In genomic region chr7:17934094-17934493, GRCh38 we compare ENCODE assay signal across 1 cellular context.
TF ChIP-seq lines count a peak whose summit lies in the region.

No MANE protein-coding gene starts in this region.

TF ChIP-seq in K562, 482 proteins besides CTCF, POLR2A, EP300 and RAD21:
- TF ChIP-seq ETV1 (tag; conservative IDR thresholded peaks at IDR 0.05; ENCODE audit: low read depth) (peak; percentile 26; the same call in 1 of the 2 replicates), ESRRA (IDR thresholded peaks at IDR 0.05; ENCODE audit: borderline replicate concordance, low read depth) (peak; percentile 39; the same call in 1 of the 2 replicates), C11orf30 (IDR thresholded peaks at IDR 0.05; ENCODE audit: low read depth) (0 out of 2 replicates have a peak, but pooled peaks have one; percentile 9), NFE2 (IDR thresholded peaks at IDR 0.05; ENCODE audit: low read depth) (peak; percentile 58), GATA2 (CRISPR knock-in tag; IDR thresholded peaks at IDR 0.05) (0 out of 2 replicates have a peak, but pooled peaks have one; percentile 12), HES1 (IDR thresholded peaks at IDR 0.05; ENCODE audit: low read depth) (peak; percentile 36; the same call in 1 of the 2 replicates), RCOR1 (IDR thresholded peaks at IDR 0.05; ENCODE audit: borderline replicate concordance in 1 of 2, low read depth in 2 of 2, low read length in 2 of 2) (peak in 1 of 2 experiments; percentile 83; a peak in 2 of 4 replicates), KDM1A (IDR thresholded peaks at IDR 0.05) (peak; percentile 81 to 85), CLOCK (CRISPR knock-in tag; IDR thresholded peaks at IDR 0.05; ENCODE audit: borderline replicate concordance) (no peak)
- TF ChIP-seq, protein P1, sequence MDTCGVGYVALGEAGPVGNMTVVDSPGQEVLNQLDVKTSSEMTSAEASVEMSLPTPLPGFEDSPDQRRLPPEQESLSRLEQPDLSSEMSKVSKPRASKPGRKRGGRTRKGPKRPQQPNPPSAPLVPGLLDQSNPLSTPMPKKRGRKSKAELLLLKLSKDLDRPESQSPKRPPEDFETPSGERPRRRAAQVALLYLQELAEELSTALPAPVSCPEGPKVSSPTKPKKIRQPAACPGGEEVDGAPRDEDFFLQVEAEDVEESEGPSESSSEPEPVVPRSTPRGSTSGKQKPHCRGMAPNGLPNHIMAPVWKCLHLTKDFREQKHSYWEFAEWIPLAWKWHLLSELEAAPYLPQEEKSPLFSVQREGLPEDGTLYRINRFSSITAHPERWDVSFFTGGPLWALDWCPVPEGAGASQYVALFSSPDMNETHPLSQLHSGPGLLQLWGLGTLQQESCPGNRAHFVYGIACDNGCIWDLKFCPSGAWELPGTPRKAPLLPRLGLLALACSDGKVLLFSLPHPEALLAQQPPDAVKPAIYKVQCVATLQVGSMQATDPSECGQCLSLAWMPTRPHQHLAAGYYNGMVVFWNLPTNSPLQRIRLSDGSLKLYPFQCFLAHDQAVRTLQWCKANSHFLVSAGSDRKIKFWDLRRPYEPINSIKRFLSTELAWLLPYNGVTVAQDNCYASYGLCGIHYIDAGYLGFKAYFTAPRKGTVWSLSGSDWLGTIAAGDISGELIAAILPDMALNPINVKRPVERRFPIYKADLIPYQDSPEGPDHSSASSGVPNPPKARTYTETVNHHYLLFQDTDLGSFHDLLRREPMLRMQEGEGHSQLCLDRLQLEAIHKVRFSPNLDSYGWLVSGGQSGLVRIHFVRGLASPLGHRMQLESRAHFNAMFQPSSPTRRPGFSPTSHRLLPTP (IDR thresholded peaks at IDR 0.05; ENCODE audit: borderline replicate concordance, extremely low read depth, insufficient read length): no peak
